In the genomic region with DNA sequence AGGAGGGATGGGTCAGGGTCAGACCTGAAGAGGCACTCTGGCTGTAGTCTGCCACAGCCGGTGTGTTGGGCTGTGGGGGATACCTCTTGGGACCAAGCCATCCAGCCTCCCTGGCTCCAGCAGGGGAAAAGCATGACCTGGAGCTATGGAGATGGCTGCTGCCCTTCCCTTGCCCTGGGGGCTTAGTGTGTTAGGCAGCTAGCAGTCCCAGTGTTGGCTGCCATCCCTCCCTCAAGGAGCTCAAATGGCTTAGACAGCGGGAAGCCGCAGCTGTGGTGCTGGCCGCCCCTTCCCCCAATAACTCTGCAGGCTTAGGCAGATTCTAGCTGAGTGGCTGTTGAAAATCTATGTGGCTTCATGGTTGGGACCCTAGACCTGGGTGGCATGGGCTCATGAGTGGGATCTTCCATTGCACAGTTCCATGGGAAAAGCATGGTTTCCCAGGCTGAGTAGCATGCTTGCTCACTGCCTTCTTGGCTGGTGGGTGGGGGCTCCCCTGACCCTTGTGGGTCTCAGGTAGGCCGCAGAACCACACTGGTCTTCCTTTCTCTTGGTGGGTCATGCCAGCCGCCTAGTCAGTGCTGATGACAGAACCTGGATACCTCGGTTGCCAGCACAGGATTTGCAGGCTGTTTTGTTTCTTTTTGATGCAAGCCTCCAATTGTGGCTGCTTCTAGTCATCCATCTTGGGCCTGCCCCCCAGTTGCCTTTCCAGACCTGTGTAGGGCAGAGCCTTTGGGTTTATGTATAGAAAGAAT, we compare ENCODE assay signal across 21 cellular contexts.
DNase-seq lines count a peak whose midpoint lies in the region; ATAC-seq and TF ChIP-seq lines count a peak whose summit lies in the region.
"Had no signal": no experiment of that assay in that cellular context is flagged by ENCODE, and none has a peak within 500 bp of the region (broad histone marks: within the 10 kb centered on the region; RNA-seq: fewer than 3 reads in every experiment).

No MANE protein-coding gene starts in this region.

- no peak for ATAC-seq in activated CD8-positive, alpha-beta T cell treated with anti-CD3 and anti-CD28 coated beads for 36 hours
- ATAC-seq in GM21381 (IDR thresholded peaks at IDR 0.05; ENCODE audit: unreplicated experiment) = no peak
- ATAC-seq: HCT116 had no signal

- POLR2A ChIA-PET in activated CD8-positive, alpha-beta T cell treated with anti-CD3 and anti-CD28 coated beads for 36 hours (lab: Charles Lee) = no interaction called here

- no peak overlapping the region for H3K4me2 ChIP-seq in BLaER1

- CTCF ChIA-PET in activated CD8-positive, alpha-beta T cell treated with anti-CD3 and anti-CD28 coated beads for 36 hours (lab: Charles Lee) = no interaction called here

- H3K27ac ChIP-seq in BLaER1 = 0 out of 2 replicates have a peak overlapping the region, but pooled peaks have one; percentile 22
- H3K27ac ChIP-seq: BLaER1 treated with 17β-estradiol and CSF1 and Interleukin-3, amounts not matched to agents 10 nM and 100 nM; GM23248; RWPE1 had no signal

- TF ChIP-seq CTCF in activated CD8-positive, alpha-beta T cell treated with anti-CD3 and anti-CD28 coated beads for 36 hours (IDR thresholded peaks at IDR 0.05) = no peak

- no peaks in the 10 kb centered on the region for H3K27me3 ChIP-seq in BLaER1
- H3K27me3 ChIP-seq: BLaER1 treated with 17β-estradiol and CSF1 and Interleukin-3, amounts not matched to agents 10 nM and 100 nM had no signal

- no peak overlapping the region for H3K4me3 ChIP-seq in BLaER1
- H3K4me3 ChIP-seq: BLaER1 treated with 17β-estradiol and CSF1 and Interleukin-3, amounts not matched to agents 10 nM and 100 nM; GM23248 had no signal

- no peaks in the 10 kb centered on the region for H4K20me1 ChIP-seq in BLaER1
- H4K20me1 ChIP-seq: BLaER1 treated with 17β-estradiol and CSF1 and Interleukin-3, amounts not matched to agents 10 nM and 100 nM had no signal

- peaks cover 3% of the 10 kb centered on the region for H3K27me3 Mint-ChIP-seq in T-helper 1 cell treated with Interleukin-12 subunit alpha and Interleukin-12 subunit beta and Interleukin-4 antibody, amounts not matched to agents 30 μg/mL and 1 μg/mL, for 36 hours (ENCODE audit: low read depth)
- H3K27me3 Mint-ChIP-seq in activated CD8-positive, alpha-beta T cell treated with anti-CD3 and anti-CD28 coated beads for 36 hours = peaks cover 5% of the 10 kb centered on the region

- peaks cover 27% of the 10 kb centered on the region for H3K4me1 ChIP-seq in BLaER1

- peaks cover 43% of the 10 kb centered on the region for H3K9me3 Mint-ChIP-seq in T-helper 1 cell treated with Interleukin-12 subunit alpha and Interleukin-12 subunit beta and Interleukin-4 antibody, amounts not matched to agents 30 μg/mL and 1 μg/mL, for 36 hours
- H3K9me3 Mint-ChIP-seq in activated CD8-positive, alpha-beta T cell treated with anti-CD3 and anti-CD28 coated beads for 36 hours = peaks cover 3% of the 10 kb centered on the region

- no peaks in the 10 kb centered on the region for H3K36me3 ChIP-seq in BLaER1
- H3K36me3 ChIP-seq: BLaER1 treated with 17β-estradiol and CSF1 and Interleukin-3, amounts not matched to agents 10 nM and 100 nM had no signal

- H3K4me1 Mint-ChIP-seq in T-helper 1 cell treated with Interleukin-12 subunit alpha and Interleukin-12 subunit beta and Interleukin-4 antibody, amounts not matched to agents 30 μg/mL and 1 μg/mL, for 36 hours (ENCODE audit: low read depth) = peaks cover 68% of the 10 kb centered on the region
- H3K4me1 Mint-ChIP-seq in activated CD8-positive, alpha-beta T cell treated with anti-CD3 and anti-CD28 coated beads for 36 hours (ENCODE audit: low read depth) = peaks cover 36% of the 10 kb centered on the region

- DNase-seq in T-helper 1 cell (no peak), myocyte (ENCODE audit: low read depth) (peak; percentile 29), GM19238 (ENCODE audit: insufficient read length, low spot score) (no peak), NCI-H128 (lab: John Stamatoyannopoulos, UW; ENCODE audit: unreplicated experiment) (no peak)
- no peak for DNase-seq in activated CD8-positive, alpha-beta T cell treated with anti-CD3 and anti-CD28 coated beads for 36 hours
- DNase-seq: 8988T, DMS79, GM23248, NCI-H1417, NCI-H1930, NCI-H2171 treated with DMSO at 0.1 percent for 48 hours, NCI-H446 treated with DMSO at 0.1 percent for 48 hours, NCI-H748 treated with DMSO at 0.1 percent for 48 hours had no signal

- intact Hi-C loops in activated CD8-positive, alpha-beta T cell treated with anti-CD3 and anti-CD28 coated beads for 36 hours (cut with micrococcal nuclease) = loop anchor here (5.0 kb wide), 1 partner anchor 56 kb away; no protein-coding TSS in a partner anchor

- H3K9me3 ChIP-seq in BLaER1 = no peaks in the 10 kb centered on the region

- H3K27ac Mint-ChIP-seq in T-helper 1 cell treated with Interleukin-12 subunit alpha and Interleukin-12 subunit beta and Interleukin-4 antibody, amounts not matched to agents 30 μg/mL and 1 μg/mL, for 36 hours = peak overlapping the region; percentile 86
- peak overlapping the region; percentile 15 for H3K27ac Mint-ChIP-seq in activated CD8-positive, alpha-beta T cell treated with anti-CD3 and anti-CD28 coated beads for 36 hours
- H3K27ac Mint-ChIP-seq: IgD-negative memory B cell had no signal

- H3K9ac ChIP-seq in BLaER1 = no peak overlapping the region
- H3K9ac ChIP-seq: BLaER1 treated with 17β-estradiol and CSF1 and Interleukin-3, amounts not matched to agents 10 nM and 100 nM; GM23248 had no signal

- H3K4me3 Mint-ChIP-seq in T-helper 1 cell treated with Interleukin-12 subunit alpha and Interleukin-12 subunit beta and Interleukin-4 antibody, amounts not matched to agents 30 μg/mL and 1 μg/mL, for 36 hours = peak overlapping the region; percentile 33
- no peak overlapping the region for H3K4me3 Mint-ChIP-seq in activated CD8-positive, alpha-beta T cell treated with anti-CD3 and anti-CD28 coated beads for 36 hours
- H3K4me3 Mint-ChIP-seq: CD8-positive, alpha-beta memory T cell; IgD-negative memory B cell had no signal

- H3K36me3 Mint-ChIP-seq in T-helper 1 cell treated with Interleukin-12 subunit alpha and Interleukin-12 subunit beta and Interleukin-4 antibody, amounts not matched to agents 30 μg/mL and 1 μg/mL, for 36 hours (ENCODE audit: low read depth) = peaks cover 53% of the 10 kb centered on the region
- peaks cover 8% of the 10 kb centered on the region for H3K36me3 Mint-ChIP-seq in activated CD8-positive, alpha-beta T cell treated with anti-CD3 and anti-CD28 coated beads for 36 hours (ENCODE audit: low read depth)
- H3K36me3 Mint-ChIP-seq: CD8-positive, alpha-beta memory T cell; IgD-negative memory B cell had no signal
